29 cellular contexts compared by ENCODE assay signal in genomic region chr12:89649820-89650219, GRCh38.
"Had no signal": no experiment of that assay in that cellular context is flagged by ENCODE, and none has a peak within 500 bp of the region (broad histone marks: within the 10 kb centered on the region; RNA-seq: fewer than 3 reads in every experiment).

No MANE protein-coding gene starts in this region.

- H3K27me3 ChIP-seq: left lung, ovary, right atrium auricular region, right lobe of liver, suprapubic skin, tibial artery, upper lobe of right lung had no signal

- H3K27ac ChIP-seq: left lung, ovary, right atrium auricular region, right lobe of liver, suprapubic skin, thoracic aorta, tibial artery, upper lobe of right lung had no signal

- H3K9me3 ChIP-seq: left lung, ovary, right atrium auricular region, right lobe of liver, suprapubic skin, thoracic aorta, tibial artery, upper lobe of right lung had no signal

- FAIRE-seq: islet of Langerhans, kidney, urothelium cell line had no signal

- DNase-seq: hypothalamus; immature natural killer cell; kidney; left colon; left lung; mesendoderm; naive B cell; natural killer cell; nephron progenitor cell; ovary; right lobe of liver; stimulated activated CD4-positive, alpha-beta T cell treated with anti-CD3 and anti-CD28 coated beads, Interleukin-1b, Interleukin-23, amount 100 ng/mL, for 48 hours; stimulated activated CD4-positive, alpha-beta T cell treated with anti-CD3 and anti-CD28 coated beads, Interleukin-2, amount 100 ng/mL, for 48 hours; stimulated activated CD4-positive, alpha-beta T cell treated with anti-CD3 and anti-CD28 coated beads, Interleukin-4, amount 100 ng/mL, for 4 hours; stimulated activated CD8-positive, alpha-beta memory T cell treated with anti-CD3 and anti-CD28 coated beads, Interleukin-4, amount 100 ng/mL, for 48 hours; stimulated activated naive CD4-positive, alpha-beta T cell treated with Interleukin-2 at 50 U/mL for 16 hours; tibial artery; trophoblast cell; upper lobe of right lung had no signal

- H3K27ac Mint-ChIP-seq: mesothelial cell of epicardium; nephron progenitor cell; progenitor cell of endocrine pancreas; stimulated activated memory B cell treated with anti-CD40 and anti-IgM and Interleukin-4, amounts not matched to agents 10 μg/mL and 1 μg/mL and 100 μg/mL, for 72 hours had no signal

- H3K4me3 Mint-ChIP-seq: immature natural killer cell; mesothelial cell of epicardium; naive B cell; natural killer cell; nephron progenitor cell; stimulated activated memory B cell treated with anti-CD40 and anti-IgM and Interleukin-4, amounts not matched to agents 10 μg/mL and 1 μg/mL and 100 μg/mL, for 72 hours had no signal

- ATAC-seq: left lung; stimulated activated memory B cell treated with anti-CD40 and anti-IgM and Interleukin-4, amounts not matched to agents 10 μg/mL and 1 μg/mL and 100 μg/mL, for 72 hours; upper lobe of right lung had no signal

- H3K36me3 ChIP-seq: ovary, right atrium auricular region, right lobe of liver, thoracic aorta, upper lobe of right lung had no signal

- H3K27me3 Mint-ChIP-seq: naive B cell; progenitor cell of endocrine pancreas; stimulated activated memory B cell treated with anti-CD40 and anti-IgM and Interleukin-4, amounts not matched to agents 10 μg/mL and 1 μg/mL and 100 μg/mL, for 72 hours had no signal

- H3K4me2 ChIP-seq: smooth muscle cell had no signal

- H3K4me3 ChIP-seq: left lung, lung, ovary, right atrium auricular region, right lobe of liver, smooth muscle cell, suprapubic skin, thoracic aorta, tibial artery, upper lobe of right lung had no signal

- H3K4me1 ChIP-seq: right atrium auricular region, tibial artery, upper lobe of right lung had no signal
